1 cellular context compared by ENCODE assay signal in the genomic region with DNA sequence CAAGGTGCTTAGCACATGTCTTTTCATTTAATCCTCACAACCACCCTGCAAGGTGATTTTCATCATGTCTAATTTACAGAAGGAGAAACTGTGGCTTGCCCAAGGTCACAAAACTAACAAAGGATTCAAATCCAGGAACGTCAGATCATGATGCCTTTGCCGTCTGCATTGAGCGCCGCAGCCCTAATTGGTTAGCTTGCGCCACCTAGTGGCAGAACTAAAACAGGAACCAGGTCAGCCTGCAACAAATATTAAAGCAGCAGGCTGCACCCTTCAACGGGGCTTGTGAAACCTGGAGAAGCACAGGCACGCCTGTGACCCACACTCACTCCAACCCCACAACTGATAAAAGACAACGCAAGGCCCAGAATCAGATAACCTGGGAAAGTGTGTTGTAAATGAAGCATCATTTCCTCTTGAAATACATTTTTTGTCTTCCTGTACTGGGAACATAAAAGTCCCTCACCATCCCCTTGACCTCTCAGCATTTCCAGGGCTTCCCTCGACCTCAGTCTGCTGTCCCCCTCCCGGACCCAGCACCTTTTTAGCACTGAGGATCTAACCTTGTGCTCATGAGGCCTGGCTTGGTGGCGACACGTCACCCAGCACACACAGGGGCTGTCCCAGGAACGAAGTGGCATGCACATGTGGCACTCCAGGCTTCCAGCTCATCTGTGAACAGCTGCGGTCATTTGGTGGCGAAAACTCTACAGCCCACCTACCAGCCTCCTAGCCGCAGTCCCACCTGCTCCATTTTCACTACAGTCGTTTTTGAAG.
TF ChIP-seq lines count a peak whose summit lies in the region.

No MANE protein-coding gene starts in this region.

TF ChIP-seq in HepG2, 621 proteins besides CTCF, POLR2A, EP300 and RAD21 (continued from another document and continues in another):
- TF ChIP-seq ISX (CRISPR knock-in tag; conservative IDR thresholded peaks at IDR 0.05) = no peak
- 0 out of 2 replicates have a peak, but pooled peaks have one; percentile 15 for TF ChIP-seq BORCS8-MEF2B (CRISPR knock-in tag; IDR thresholded peaks at IDR 0.05)
- peak; percentile 36; the same call in 1 of the 2 replicates for TF ChIP-seq HMG20A (CRISPR knock-in tag; IDR thresholded peaks at IDR 0.05; ENCODE audit: borderline replicate concordance)
- TF ChIP-seq, protein P1, sequence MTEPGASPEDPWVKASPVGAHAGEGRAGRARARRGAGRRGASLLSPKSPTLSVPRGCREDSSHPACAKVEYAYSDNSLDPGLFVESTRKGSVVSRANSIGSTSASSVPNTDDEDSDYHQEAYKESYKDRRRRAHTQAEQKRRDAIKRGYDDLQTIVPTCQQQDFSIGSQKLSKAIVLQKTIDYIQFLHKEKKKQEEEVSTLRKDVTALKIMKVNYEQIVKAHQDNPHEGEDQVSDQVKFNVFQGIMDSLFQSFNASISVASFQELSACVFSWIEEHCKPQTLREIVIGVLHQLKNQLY (CRISPR knock-in tag; IDR thresholded peaks at IDR 0.05) = 0 out of 2 replicates have a peak, but pooled peaks have one; percentile 23
- no peak for TF ChIP-seq ZNF468 (CRISPR knock-in tag; IDR thresholded peaks at IDR 0.05)
- TF ChIP-seq SALL2 (CRISPR knock-in tag; IDR thresholded peaks at IDR 0.05) = no peak
- 0 out of 2 replicates have a peak, but pooled peaks have one; percentile 30 for TF ChIP-seq TRIM24 (CRISPR knock-in tag; IDR thresholded peaks at IDR 0.05)
- TF ChIP-seq, protein P2, sequence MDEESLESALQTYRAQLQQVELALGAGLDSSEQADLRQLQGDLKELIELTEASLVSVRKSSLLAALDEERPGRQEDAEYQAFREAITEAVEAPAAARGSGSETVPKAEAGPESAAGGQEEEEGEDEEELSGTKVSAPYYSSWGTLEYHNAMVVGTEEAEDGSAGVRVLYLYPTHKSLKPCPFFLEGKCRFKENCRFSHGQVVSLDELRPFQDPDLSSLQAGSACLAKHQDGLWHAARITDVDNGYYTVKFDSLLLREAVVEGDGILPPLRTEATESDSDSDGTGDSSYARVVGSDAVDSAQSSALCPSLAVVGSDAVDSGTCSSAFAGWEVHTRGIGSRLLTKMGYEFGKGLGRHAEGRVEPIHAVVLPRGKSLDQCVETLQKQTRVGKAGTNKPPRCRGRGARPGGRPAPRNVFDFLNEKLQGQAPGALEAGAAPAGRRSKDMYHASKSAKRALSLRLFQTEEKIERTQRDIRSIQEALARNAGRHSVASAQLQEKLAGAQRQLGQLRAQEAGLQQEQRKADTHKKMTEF (CRISPR knock-in tag; IDR thresholded peaks at IDR 0.05) = peak; percentile 64; the same call in 1 of the 2 replicates
- TF ChIP-seq NFKB2 (CRISPR knock-in tag; IDR thresholded peaks at IDR 0.05; ENCODE audit: borderline replicate concordance) = peak; percentile 50; the same call in 1 of the 2 replicates
- no peak for TF ChIP-seq MBD4 (IDR thresholded peaks at IDR 0.05; ENCODE audit: borderline replicate concordance, low read length)
- no peak for TF ChIP-seq CREM (IDR thresholded peaks at IDR 0.05)
- TF ChIP-seq CREM (CRISPR knock-in tag; IDR thresholded peaks at IDR 0.05) = no peak
- TF ChIP-seq, protein P3, sequence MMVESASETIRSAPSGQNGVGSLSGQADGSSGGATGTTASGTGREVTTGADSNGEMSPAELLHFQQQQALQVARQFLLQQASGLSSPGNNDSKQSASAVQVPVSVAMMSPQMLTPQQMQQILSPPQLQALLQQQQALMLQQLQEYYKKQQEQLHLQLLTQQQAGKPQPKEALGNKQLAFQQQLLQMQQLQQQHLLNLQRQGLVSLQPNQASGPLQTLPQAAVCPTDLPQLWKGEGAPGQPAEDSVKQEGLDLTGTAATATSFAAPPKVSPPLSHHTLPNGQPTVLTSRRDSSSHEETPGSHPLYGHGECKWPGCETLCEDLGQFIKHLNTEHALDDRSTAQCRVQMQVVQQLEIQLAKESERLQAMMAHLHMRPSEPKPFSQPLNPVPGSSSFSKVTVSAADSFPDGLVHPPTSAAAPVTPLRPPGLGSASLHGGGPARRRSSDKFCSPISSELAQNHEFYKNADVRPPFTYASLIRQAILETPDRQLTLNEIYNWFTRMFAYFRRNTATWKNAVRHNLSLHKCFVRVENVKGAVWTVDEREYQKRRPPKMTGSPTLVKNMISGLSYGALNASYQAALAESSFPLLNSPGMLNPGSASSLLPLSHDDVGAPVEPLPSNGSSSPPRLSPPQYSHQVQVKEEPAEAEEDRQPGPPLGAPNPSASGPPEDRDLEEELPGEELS (CRISPR knock-in tag; IDR thresholded peaks at IDR 0.05) = 0 out of 2 replicates have a peak, but pooled peaks have one; percentile 17
- TF ChIP-seq GATAD2A (CRISPR knock-in tag; IDR thresholded peaks at IDR 0.05) = peak; percentile 34; the same call in 1 of the 2 replicates
- no peak for TF ChIP-seq IKZF4 (CRISPR knock-in tag; IDR thresholded peaks at IDR 0.05; ENCODE audit: borderline replicate concordance, low read depth, not compliant biosample characterization)
- TF ChIP-seq KDM2A (CRISPR knock-in tag; IDR thresholded peaks at IDR 0.05; ENCODE audit: borderline replicate concordance, low read depth) = peak; percentile 51; the same call in 1 of the 2 replicates
- TF ChIP-seq JARID2 (CRISPR knock-in tag; IDR thresholded peaks at IDR 0.05; ENCODE audit: insufficient replicate concordance) = no peak
- TF ChIP-seq, protein P4, sequence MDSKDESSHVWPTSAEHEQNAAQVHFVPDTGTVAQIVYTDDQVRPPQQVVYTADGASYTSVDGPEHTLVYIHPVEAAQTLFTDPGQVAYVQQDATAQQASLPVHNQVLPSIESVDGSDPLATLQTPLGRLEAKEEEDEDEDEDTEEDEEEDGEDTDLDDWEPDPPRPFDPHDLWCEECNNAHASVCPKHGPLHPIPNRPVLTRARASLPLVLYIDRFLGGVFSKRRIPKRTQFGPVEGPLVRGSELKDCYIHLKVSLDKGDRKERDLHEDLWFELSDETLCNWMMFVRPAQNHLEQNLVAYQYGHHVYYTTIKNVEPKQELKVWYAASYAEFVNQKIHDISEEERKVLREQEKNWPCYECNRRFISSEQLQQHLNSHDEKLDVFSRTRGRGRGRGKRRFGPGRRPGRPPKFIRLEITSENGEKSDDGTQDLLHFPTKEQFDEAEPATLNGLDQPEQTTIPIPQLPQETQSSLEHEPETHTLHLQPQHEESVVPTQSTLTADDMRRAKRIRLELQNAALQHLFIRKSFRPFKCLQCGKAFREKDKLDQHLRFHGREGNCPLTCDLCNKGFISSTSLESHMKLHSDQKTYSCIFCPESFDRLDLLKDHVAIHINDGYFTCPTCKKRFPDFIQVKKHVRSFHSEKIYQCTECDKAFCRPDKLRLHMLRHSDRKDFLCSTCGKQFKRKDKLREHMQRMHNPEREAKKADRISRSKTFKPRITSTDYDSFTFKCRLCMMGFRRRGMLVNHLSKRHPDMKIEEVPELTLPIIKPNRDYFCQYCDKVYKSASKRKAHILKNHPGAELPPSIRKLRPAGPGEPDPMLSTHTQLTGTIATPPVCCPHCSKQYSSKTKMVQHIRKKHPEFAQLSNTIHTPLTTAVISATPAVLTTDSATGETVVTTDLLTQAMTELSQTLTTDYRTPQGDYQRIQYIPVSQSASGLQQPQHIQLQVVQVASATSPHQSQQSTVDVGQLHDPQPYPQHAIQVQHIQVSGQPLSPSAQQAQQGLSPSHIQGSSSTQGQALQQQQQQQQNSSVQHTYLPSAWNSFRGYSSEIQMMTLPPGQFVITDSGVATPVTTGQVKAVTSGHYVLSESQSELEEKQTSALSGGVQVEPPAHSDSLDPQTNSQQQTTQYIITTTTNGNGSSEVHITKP (CRISPR knock-in tag; IDR thresholded peaks at IDR 0.05; ENCODE audit: low read depth) = no peak
- no peak for TF ChIP-seq KDM1A (CRISPR knock-in tag; IDR thresholded peaks at IDR 0.05)
- TF ChIP-seq, protein P5, sequence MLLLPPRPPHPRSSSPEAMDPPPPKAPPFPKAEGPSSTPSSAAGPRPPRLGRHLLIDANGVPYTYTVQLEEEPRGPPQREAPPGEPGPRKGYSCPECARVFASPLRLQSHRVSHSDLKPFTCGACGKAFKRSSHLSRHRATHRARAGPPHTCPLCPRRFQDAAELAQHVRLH (CRISPR knock-in tag; IDR thresholded peaks at IDR 0.05; ENCODE audit: borderline replicate concordance, low read depth) = 0 out of 2 replicates have a peak, but pooled peaks have one; percentile 19
- TF ChIP-seq MBNL3 (CRISPR knock-in tag; conservative IDR thresholded peaks at IDR 0.05) = no peak
- TF ChIP-seq MIER3 (CRISPR knock-in tag; IDR thresholded peaks at IDR 0.05; ENCODE audit: borderline replicate concordance) = 0 out of 2 replicates have a peak, but pooled peaks have one; percentile 9
- TF ChIP-seq, protein P6, sequence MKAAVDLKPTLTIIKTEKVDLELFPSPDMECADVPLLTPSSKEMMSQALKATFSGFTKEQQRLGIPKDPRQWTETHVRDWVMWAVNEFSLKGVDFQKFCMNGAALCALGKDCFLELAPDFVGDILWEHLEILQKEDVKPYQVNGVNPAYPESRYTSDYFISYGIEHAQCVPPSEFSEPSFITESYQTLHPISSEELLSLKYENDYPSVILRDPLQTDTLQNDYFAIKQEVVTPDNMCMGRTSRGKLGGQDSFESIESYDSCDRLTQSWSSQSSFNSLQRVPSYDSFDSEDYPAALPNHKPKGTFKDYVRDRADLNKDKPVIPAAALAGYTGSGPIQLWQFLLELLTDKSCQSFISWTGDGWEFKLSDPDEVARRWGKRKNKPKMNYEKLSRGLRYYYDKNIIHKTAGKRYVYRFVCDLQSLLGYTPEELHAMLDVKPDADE (CRISPR knock-in tag; IDR thresholded peaks at IDR 0.05) = no peak
- peak; percentile 25; the same call in 1 of the 2 replicates for TF ChIP-seq ZNF607 (CRISPR knock-in tag; IDR thresholded peaks at IDR 0.05; ENCODE audit: borderline replicate concordance)
- no peak for TF ChIP-seq ZNF292 (CRISPR knock-in tag; IDR thresholded peaks at IDR 0.05; ENCODE audit: borderline replicate concordance, low read depth)
- TF ChIP-seq ZNF225 (CRISPR knock-in tag; IDR thresholded peaks at IDR 0.05) = no peak
- TF ChIP-seq RFX5 (IDR thresholded peaks at IDR 0.05; ENCODE audit: low read depth, low read length) = no peak
- TF ChIP-seq ZNF792 (CRISPR knock-in tag; IDR thresholded peaks at IDR 0.05) = no peak
- TF ChIP-seq TSC22D2 (CRISPR knock-in tag; IDR thresholded peaks at IDR 0.05; ENCODE audit: borderline replicate concordance) = peak; percentile 40; the same call in 1 of the 2 replicates
- TF ChIP-seq, protein P7, sequence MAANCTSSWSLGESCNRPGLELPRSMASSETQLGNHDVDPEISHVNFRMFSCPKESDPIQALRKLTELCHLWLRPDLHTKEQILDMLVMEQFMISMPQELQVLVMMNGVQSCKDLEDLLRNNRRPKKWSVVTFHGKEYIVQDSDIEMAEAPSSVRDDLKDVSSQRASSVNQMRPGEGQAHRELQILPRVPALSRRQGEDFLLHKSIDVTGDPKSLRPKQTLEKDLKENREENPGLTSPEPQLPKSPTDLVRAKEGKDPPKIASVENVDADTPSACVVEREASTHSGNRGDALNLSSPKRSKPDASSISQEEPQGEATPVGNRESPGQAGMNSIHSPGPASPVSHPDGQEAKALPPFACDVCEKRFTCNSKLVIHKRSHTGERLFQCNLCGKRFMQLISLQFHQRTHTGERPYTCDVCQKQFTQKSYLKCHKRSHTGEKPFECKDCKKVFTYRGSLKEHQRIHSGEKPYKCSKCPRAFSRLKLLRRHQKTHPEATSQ (CRISPR knock-in tag; IDR thresholded peaks at IDR 0.05; ENCODE audit: borderline replicate concordance) = no peak
- TF ChIP-seq, protein P8, sequence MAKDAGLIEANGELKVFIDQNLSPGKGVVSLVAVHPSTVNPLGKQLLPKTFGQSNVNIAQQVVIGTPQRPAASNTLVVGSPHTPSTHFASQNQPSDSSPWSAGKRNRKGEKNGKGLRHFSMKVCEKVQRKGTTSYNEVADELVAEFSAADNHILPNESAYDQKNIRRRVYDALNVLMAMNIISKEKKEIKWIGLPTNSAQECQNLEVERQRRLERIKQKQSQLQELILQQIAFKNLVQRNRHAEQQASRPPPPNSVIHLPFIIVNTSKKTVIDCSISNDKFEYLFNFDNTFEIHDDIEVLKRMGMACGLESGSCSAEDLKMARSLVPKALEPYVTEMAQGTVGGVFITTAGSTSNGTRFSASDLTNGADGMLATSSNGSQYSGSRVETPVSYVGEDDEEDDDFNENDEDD (CRISPR knock-in tag; IDR thresholded peaks at IDR 0.05; ENCODE audit: borderline replicate concordance) = 0 out of 2 replicates have a peak, but pooled peaks have one; percentile 37
- no peak for TF ChIP-seq FOXJ3 (CRISPR knock-in tag; IDR thresholded peaks at IDR 0.05; ENCODE audit: borderline replicate concordance)
- no peak for TF ChIP-seq ZNF552 (CRISPR knock-in tag; IDR thresholded peaks at IDR 0.05; ENCODE audit: borderline replicate concordance)
- TF ChIP-seq, protein P9, sequence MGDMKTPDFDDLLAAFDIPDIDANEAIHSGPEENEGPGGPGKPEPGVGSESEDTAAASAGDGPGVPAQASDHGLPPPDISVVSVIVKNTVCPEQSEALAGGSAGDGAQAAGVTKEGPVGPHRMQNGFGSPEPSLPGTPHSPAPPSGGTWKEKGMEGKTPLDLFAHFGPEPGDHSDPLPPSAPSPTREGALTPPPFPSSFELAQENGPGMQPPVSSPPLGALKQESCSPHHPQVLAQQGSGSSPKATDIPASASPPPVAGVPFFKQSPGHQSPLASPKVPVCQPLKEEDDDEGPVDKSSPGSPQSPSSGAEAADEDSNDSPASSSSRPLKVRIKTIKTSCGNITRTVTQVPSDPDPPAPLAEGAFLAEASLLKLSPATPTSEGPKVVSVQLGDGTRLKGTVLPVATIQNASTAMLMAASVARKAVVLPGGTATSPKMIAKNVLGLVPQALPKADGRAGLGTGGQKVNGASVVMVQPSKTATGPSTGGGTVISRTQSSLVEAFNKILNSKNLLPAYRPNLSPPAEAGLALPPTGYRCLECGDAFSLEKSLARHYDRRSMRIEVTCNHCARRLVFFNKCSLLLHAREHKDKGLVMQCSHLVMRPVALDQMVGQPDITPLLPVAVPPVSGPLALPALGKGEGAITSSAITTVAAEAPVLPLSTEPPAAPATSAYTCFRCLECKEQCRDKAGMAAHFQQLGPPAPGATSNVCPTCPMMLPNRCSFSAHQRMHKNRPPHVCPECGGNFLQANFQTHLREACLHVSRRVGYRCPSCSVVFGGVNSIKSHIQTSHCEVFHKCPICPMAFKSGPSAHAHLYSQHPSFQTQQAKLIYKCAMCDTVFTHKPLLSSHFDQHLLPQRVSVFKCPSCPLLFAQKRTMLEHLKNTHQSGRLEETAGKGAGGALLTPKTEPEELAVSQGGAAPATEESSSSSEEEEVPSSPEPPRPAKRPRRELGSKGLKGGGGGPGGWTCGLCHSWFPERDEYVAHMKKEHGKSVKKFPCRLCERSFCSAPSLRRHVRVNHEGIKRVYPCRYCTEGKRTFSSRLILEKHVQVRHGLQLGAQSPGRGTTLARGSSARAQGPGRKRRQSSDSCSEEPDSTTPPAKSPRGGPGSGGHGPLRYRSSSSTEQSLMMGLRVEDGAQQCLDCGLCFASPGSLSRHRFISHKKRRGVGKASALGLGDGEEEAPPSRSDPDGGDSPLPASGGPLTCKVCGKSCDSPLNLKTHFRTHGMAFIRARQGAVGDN (CRISPR knock-in tag; IDR thresholded peaks at IDR 0.05) = peak; percentile 86
- no peak for TF ChIP-seq ZNF138 (CRISPR knock-in tag; IDR thresholded peaks at IDR 0.05; ENCODE audit: low read depth)
- no peak for TF ChIP-seq U2AF1 (optimal IDR thresholded peaks at IDR 0.05; ENCODE audit: low read depth, low read length)
- TF ChIP-seq KDM5A (IDR thresholded peaks at IDR 0.05; ENCODE audit: borderline replicate concordance, low read length) = no peak
- no peak for TF ChIP-seq AHR (CRISPR knock-in tag; IDR thresholded peaks at IDR 0.05)
- TF ChIP-seq BRD4 (CRISPR knock-in tag; IDR thresholded peaks at IDR 0.05) = no peak
- TF ChIP-seq ZNF564 (CRISPR knock-in tag; IDR thresholded peaks at IDR 0.05) = no peak
- no peak for TF ChIP-seq SOX13 (IDR thresholded peaks at IDR 0.05)
- TF ChIP-seq SOX13 (CRISPR knock-in tag; conservative IDR thresholded peaks at IDR 0.05 in 1 of 2, IDR thresholded peaks at IDR 0.05 in 1 of 2) = peak in 1 of 2 experiments; percentile 13; a peak in 1 of 4 replicates
- TF ChIP-seq, protein P10, sequence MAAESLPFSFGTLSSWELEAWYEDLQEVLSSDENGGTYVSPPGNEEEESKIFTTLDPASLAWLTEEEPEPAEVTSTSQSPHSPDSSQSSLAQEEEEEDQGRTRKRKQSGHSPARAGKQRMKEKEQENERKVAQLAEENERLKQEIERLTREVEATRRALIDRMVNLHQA (CRISPR knock-in tag; IDR thresholded peaks at IDR 0.05) = no peak
